8 cellular contexts compared by ENCODE assay signal in genomic region chr10:100728928-100729876, GRCh38. TPM values are rescaled to one million over a fixed set of nuclear protein-coding genes. Genes with fewer than 3 reads are reported as not detected.
A peak's percentile ranks its signal among the peaks of the same experiment; 100 is the strongest.
DNase-seq lines count a peak whose midpoint lies in the region; ATAC-seq and TF ChIP-seq lines count a peak whose summit lies in the region.

No MANE protein-coding gene starts in this region.

- no peak for TF ChIP-seq POLR2A in lower leg skin (IDR thresholded peaks at IDR 0.05)

- no peak for ATAC-seq in HG03442 (IDR thresholded peaks at IDR 0.05; ENCODE audit: unreplicated experiment)

- no peaks in the 10 kb centered on the region for H3K9me3 Mint-ChIP-seq in activated naive CD4-positive, alpha-beta T cell treated with anti-CD3 and anti-CD28 coated beads, Interleukin-2, amount 50 U/mL, for 24 hours
- H3K9me3 Mint-ChIP-seq in nephron: no peaks in the 10 kb centered on the region

- H3K27me3 Mint-ChIP-seq in activated naive CD4-positive, alpha-beta T cell treated with anti-CD3 and anti-CD28 coated beads, Interleukin-2, amount 50 U/mL, for 24 hours: peaks cover 61% of the 10 kb centered on the region
- H3K27me3 Mint-ChIP-seq in nephron (ENCODE audit: low read depth): peaks cover 94% of the 10 kb centered on the region

- peak; percentile 32 to 51 (median 42) for TF ChIP-seq CTCF in nephron (IDR thresholded peaks at IDR 0.05; ENCODE audit: unreplicated experiment in 3 of 3)
- no peak for TF ChIP-seq CTCF in lower leg skin (IDR thresholded peaks at IDR 0.05)

- no peak for DNase-seq in activated naive CD4-positive, alpha-beta T cell treated with Interleukin-2 at 50 U/mL for 16 hours
- DNase-seq in NCI-H460 (ENCODE audit: extremely low read depth, low read depth) (peak; percentile 44), cerebellar cortex (ENCODE audit: low spot score) (peak; percentile 78), NCI-H1048 (lab: John Stamatoyannopoulos, UW) (no peak), lower leg skin (ENCODE audit: low spot score in 2 of 2) (no peak)

- H3K4me3 ChIP-seq in lower leg skin (ENCODE audit: low read depth, poor library complexity, severe bottlenecking): no peak overlapping the region

- peak overlapping the region; percentile 63 for H3K4me3 Mint-ChIP-seq in activated naive CD4-positive, alpha-beta T cell treated with anti-CD3 and anti-CD28 coated beads, Interleukin-2, amount 50 U/mL, for 24 hours
- H3K4me3 Mint-ChIP-seq in nephron: peak overlapping the region; percentile 78 to 87 (median 85)

- H3K4me1 Mint-ChIP-seq in activated naive CD4-positive, alpha-beta T cell treated with anti-CD3 and anti-CD28 coated beads, Interleukin-2, amount 50 U/mL, for 24 hours: peaks cover 26% of the 10 kb centered on the region
- peaks cover 38% of the 10 kb centered on the region for H3K4me1 Mint-ChIP-seq in nephron

- no peaks in the 10 kb centered on the region for H3K36me3 Mint-ChIP-seq in activated naive CD4-positive, alpha-beta T cell treated with anti-CD3 and anti-CD28 coated beads, Interleukin-2, amount 50 U/mL, for 24 hours
- H3K36me3 Mint-ChIP-seq in nephron (ENCODE audit: low read depth): no peaks in the 10 kb centered on the region

- no peak overlapping the region for H3K27ac Mint-ChIP-seq in activated naive CD4-positive, alpha-beta T cell treated with anti-CD3 and anti-CD28 coated beads, Interleukin-2, amount 50 U/mL, for 24 hours
- H3K27ac Mint-ChIP-seq in nephron: peak overlapping the region; percentile 77 to 97 (median 91)

- intact Hi-C loops in lower leg skin (cut with DNase I; ENCODE audit: low total_unique reads): no loop called here

- WGBS in lower leg skin, 2 donors: 3 to 5% methylated on average over 36 to 46 of the region's 46 CpGs

RNA-seq across cellular contexts. Expression of gene PAX2, which starts 16.2 kb away (rescaled TPM):
- not detected in 2 replicates for total RNA-seq in NCI-H460 (2014; rRNA removed; shearing (Covaris generic))
- polyA plus RNA-seq in NCI-H460 (2014; cell fraction: nucleus; rRNA removed): not detected in 2 replicates
- not detected for total RNA-seq in lower leg skin

Comparison
In these comparisons a context has a peak if more than half of its experiments do, and no peak if none do; other contexts are left out.
1. DNase-seq: peak in NCI-H460 (single experiment) and cerebellar cortex (single experiment); none in activated naive CD4-positive, alpha-beta T cell treated with Interleukin-2 at 50 U/mL for 16 hours (single experiment), NCI-H1048 (single experiment) and lower leg skin (0 of 2).
2. CTCF ChIP-seq: peak in nephron (3 of 3); none in lower leg skin (0 of 3).